1 cellular context compared by ENCODE assay signal in the genomic region with DNA sequence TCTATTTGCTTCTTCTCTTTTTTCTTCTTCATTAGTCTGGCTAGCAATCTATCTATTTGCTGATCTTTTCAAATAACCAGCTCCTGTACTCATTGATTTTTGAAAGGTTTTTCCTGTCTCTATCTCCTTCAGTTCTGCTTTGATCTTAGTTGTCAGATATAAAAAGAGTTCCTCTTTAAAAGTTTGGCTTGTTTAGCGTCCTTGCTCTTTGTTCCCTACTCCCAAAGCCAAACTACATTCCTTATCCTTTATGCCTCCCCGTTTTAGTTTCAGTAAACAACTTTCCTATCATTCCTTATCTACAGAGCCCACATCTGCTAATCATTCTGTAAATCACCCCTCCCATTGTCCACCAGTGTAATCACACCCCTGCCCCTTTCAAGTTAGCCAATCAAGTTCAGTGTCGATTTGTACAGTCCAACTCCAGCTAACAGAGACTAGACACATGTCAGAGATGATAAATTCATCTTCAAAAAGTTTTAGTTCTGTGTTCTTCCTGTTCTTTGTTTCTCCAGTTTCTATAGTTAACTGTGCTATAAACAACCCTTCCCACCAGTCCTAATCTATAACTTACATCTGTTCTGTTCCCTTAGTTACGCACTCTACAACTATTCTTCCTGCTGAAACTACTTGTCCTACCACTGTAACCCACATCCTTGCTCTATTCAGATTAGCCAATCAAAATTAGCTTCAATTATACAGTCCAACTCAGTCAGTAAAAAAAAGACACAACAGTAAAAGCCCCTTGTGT.
A peak's percentile ranks its signal among the peaks of the same experiment; 100 is the strongest.
TF ChIP-seq lines count a peak whose summit lies in the region.

No MANE protein-coding gene starts in this region.

TF ChIP-seq in K562, 482 proteins besides CTCF, POLR2A, EP300 and RAD21 (continues in another document):
- TF ChIP-seq ZNF143 (CRISPR knock-in tag; IDR thresholded peaks at IDR 0.05) (no peak), NR2C1 (IDR thresholded peaks at IDR 0.05) (no peak), NR2C1 (tag; IDR thresholded peaks at IDR 0.05) (no peak), FOXJ3 (CRISPR knock-in tag; IDR thresholded peaks at IDR 0.05) (peak; percentile 80), AFF4 (CRISPR knock-in tag; IDR thresholded peaks at IDR 0.05) (no peak), STAT5A (IDR thresholded peaks at IDR 0.05; ENCODE audit: borderline replicate concordance, low read length) (peak; percentile 18; the same call in 1 of the 2 replicates), ZBTB17 (CRISPR knock-in tag; IDR thresholded peaks at IDR 0.05) (no peak), E2F4 (CRISPR knock-in tag; IDR thresholded peaks at IDR 0.05; ENCODE audit: low read depth) (no peak), CTCFL (IDR thresholded peaks at IDR 0.05; ENCODE audit: borderline replicate concordance, insufficient read depth, low read depth, low read length, poor library complexity, severe bottlenecking) (no peak), COPS2 (conservative IDR thresholded peaks at IDR 0.05) (no peak), RREB1 (CRISPR knock-in tag; IDR thresholded peaks at IDR 0.05) (no peak), CBX2 (IDR thresholded peaks at IDR 0.05; ENCODE audit: insufficient read depth, low read length, poor library complexity, severe bottlenecking) (no peak), CBFA2T2 (conservative IDR thresholded peaks at IDR 0.05) (peak; percentile 46; the same call in 1 of the 2 replicates), GABPB2 (CRISPR knock-in tag; conservative IDR thresholded peaks at IDR 0.05) (no peak), TAF9B (IDR thresholded peaks at IDR 0.05; ENCODE audit: partially characterized antibody) (no peak), TOE1 (IDR thresholded peaks at IDR 0.05; ENCODE audit: borderline replicate concordance) (no peak), TOE1 (CRISPR knock-in tag; IDR thresholded peaks at IDR 0.05; ENCODE audit: borderline replicate concordance, low read depth) (no peak), E2F3 (CRISPR knock-in tag; IDR thresholded peaks at IDR 0.05) (no peak), MAFG (tag; conservative IDR thresholded peaks at IDR 0.05) (no peak), ZBTB33 (CRISPR knock-in tag; IDR thresholded peaks at IDR 0.05) (no peak), FOXP4 (CRISPR knock-in tag; IDR thresholded peaks at IDR 0.05; ENCODE audit: borderline replicate concordance) (no peak)
- TF ChIP-seq, protein P1, sequence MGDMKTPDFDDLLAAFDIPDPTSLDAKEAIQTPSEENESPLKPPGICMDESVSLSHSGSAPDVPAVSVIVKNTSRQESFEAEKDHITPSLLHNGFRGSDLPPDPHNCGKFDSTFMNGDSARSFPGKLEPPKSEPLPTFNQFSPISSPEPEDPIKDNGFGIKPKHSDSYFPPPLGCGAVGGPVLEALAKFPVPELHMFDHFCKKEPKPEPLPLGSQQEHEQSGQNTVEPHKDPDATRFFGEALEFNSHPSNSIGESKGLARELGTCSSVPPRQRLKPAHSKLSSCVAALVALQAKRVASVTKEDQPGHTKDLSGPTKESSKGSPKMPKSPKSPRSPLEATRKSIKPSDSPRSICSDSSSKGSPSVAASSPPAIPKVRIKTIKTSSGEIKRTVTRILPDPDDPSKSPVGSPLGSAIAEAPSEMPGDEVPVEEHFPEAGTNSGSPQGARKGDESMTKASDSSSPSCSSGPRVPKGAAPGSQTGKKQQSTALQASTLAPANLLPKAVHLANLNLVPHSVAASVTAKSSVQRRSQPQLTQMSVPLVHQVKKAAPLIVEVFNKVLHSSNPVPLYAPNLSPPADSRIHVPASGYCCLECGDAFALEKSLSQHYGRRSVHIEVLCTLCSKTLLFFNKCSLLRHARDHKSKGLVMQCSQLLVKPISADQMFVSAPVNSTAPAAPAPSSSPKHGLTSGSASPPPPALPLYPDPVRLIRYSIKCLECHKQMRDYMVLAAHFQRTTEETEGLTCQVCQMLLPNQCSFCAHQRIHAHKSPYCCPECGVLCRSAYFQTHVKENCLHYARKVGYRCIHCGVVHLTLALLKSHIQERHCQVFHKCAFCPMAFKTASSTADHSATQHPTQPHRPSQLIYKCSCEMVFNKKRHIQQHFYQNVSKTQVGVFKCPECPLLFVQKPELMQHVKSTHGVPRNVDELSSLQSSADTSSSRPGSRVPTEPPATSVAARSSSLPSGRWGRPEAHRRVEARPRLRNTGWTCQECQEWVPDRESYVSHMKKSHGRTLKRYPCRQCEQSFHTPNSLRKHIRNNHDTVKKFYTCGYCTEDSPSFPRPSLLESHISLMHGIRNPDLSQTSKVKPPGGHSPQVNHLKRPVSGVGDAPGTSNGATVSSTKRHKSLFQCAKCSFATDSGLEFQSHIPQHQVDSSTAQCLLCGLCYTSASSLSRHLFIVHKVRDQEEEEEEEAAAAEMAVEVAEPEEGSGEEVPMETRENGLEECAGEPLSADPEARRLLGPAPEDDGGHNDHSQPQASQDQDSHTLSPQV (IDR thresholded peaks at IDR 0.05) = no peak
- TF ChIP-seq, protein P2, sequence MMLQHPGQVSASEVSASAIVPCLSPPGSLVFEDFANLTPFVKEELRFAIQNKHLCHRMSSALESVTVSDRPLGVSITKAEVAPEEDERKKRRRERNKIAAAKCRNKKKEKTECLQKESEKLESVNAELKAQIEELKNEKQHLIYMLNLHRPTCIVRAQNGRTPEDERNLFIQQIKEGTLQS (IDR thresholded peaks at IDR 0.05) = no peak
- TF ChIP-seq, protein P2 (CRISPR knock-in tag; conservative IDR thresholded peaks at IDR 0.05) = no peak
- TF ChIP-seq, protein P3, sequence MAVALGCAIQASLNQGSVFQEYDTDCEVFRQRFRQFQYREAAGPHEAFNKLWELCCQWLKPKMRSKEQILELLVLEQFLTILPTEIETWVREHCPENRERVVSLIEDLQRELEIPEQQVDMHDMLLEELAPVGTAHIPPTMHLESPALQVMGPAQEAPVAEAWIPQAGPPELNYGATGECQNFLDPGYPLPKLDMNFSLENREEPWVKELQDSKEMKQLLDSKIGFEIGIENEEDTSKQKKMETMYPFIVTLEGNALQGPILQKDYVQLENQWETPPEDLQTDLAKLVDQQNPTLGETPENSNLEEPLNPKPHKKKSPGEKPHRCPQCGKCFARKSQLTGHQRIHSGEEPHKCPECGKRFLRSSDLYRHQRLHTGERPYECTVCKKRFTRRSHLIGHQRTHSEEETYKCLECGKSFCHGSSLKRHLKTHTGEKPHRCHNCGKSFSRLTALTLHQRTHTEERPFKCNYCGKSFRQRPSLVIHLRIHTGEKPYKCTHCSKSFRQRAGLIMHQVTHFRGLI (CRISPR knock-in tag; IDR thresholded peaks at IDR 0.05) = no peak
